In the genomic region with DNA sequence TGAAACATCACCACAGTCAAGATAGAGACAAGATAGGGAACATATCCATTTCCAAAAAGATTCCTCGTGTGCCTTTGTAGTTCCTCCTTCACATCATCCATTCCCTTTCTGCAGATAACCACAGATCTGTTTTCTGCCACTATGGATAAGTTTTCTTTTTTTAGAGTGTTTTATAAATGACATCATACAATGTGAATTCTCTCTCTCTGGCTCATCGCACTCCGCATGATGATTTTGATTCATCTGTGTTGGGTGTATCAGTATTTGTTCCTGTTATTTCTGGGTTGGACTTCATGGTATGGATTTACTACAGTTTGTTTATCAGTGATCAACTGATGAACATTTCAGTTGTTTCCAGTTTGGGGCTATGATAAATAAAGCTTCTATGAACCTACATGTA, we compare ENCODE assay signal across 1 cellular context.
TF ChIP-seq lines count a peak whose summit lies in the region.

No MANE protein-coding gene starts in this region.

TF ChIP-seq in HepG2, 621 proteins besides CTCF, POLR2A, EP300 and RAD21:
- TF ChIP-seq ZNF331 (CRISPR knock-in tag; IDR thresholded peaks at IDR 0.05) (no peak), ATF7 (IDR thresholded peaks at IDR 0.05) (peak; percentile 69), ATF7 (CRISPR knock-in tag; IDR thresholded peaks at IDR 0.05) (no peak)
